ENCODE assay signal across 19 cellular contexts in the genomic region with DNA sequence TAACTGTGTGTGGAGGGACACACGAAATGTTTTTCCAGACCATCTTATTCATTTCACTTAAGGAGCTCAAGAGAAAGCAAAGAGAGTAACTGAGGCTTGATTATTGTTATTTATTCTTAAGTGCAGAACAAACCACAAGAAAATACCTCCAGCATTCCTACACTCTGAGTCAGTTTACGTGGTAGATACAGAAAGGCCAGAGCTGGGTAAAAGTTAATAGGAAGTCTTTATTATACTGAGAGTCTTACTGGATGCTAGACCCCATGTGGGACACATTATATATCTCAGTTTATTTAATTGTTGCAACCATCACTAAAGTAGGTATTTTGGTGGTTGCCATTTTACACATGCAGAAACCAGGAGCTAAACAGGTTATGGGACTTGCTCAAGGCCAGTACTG.
DNase-seq lines count a peak whose midpoint lies in the region; ATAC-seq and TF ChIP-seq lines count a peak whose summit lies in the region.
"Had no signal": no experiment of that assay in that cellular context is flagged by ENCODE, and none has a peak within 500 bp of the region (broad histone marks: within the 10 kb centered on the region; RNA-seq: fewer than 3 reads in every experiment).

No MANE protein-coding gene starts in this region.

- peaks cover 4% of the 10 kb centered on the region; the same call in 1 of the 3 replicates for H3K9me3 Mint-ChIP-seq in GM23338
- peaks cover 4% of the 10 kb centered on the region for H3K9me3 Mint-ChIP-seq in stimulated activated effector memory CD8-positive, alpha-beta T cell treated with anti-CD3 and anti-CD28 coated beads, Interleukin-12 subunit alpha, Interleukin-12 subunit beta, amount 100 ng/mL, for 72 hours

- no peak overlapping the region for H3K9ac ChIP-seq in fibroblast of lung (ENCODE audit: insufficient read depth, low read length)

- H2AFZ ChIP-seq in GM23338, result peak overlapping the region; percentile 24; the same call in 1 of the 2 replicates
- H2AFZ ChIP-seq in fibroblast of lung (ENCODE audit: low read length), result no peak overlapping the region

- TF ChIP-seq CTCF in GM23338 (conservative IDR thresholded peaks at IDR 0.05; ENCODE audit: low read depth in 2 of 2) (no peak), RWPE2 (IDR thresholded peaks at IDR 0.05; ENCODE audit: poor library complexity, severe bottlenecking) (no peak), fibroblast of lung (conservative IDR thresholded peaks at IDR 0.05 in 1 of 2, IDR thresholded peaks at IDR 0.05 in 1 of 2; ENCODE audit: low read depth in 1 of 2, low read length in 2 of 2) (no peak), retinal pigment epithelial cell (conservative IDR thresholded peaks at IDR 0.05; ENCODE audit: low read depth, low read length) (no peak)

- no peak overlapping the region for H3K4me3 Mint-ChIP-seq in GM23338
- H3K4me3 Mint-ChIP-seq in stimulated activated effector memory CD8-positive, alpha-beta T cell treated with anti-CD3 and anti-CD28 coated beads, Interleukin-12 subunit alpha, Interleukin-12 subunit beta, amount 100 ng/mL, for 72 hours, result no peak overlapping the region
- H3K4me3 Mint-ChIP-seq: activated B cell treated with CpG ODN at 0.5 μM for 24 hours; stimulated activated naive B cell treated with anti-CD40 and anti-IgM and Interleukin-4, amounts not matched to agents 10 μg/mL and 1 μg/mL and 100 μg/mL, for 72 hours; T-helper 1 cell treated with Interleukin-12 subunit alpha and Interleukin-12 subunit beta and Interleukin-4 antibody, amounts not matched to agents 30 μg/mL and 1 μg/mL, for 36 hours had no signal

- no peaks in the 10 kb centered on the region for H3K36me3 Mint-ChIP-seq in GM23338 (ENCODE audit: low read depth)
- H3K36me3 Mint-ChIP-seq in stimulated activated effector memory CD8-positive, alpha-beta T cell treated with anti-CD3 and anti-CD28 coated beads, Interleukin-12 subunit alpha, Interleukin-12 subunit beta, amount 100 ng/mL, for 72 hours, result no peaks in the 10 kb centered on the region

- DNase-seq in GM23338 (ENCODE audit: low spot score), result no peak
- DNase-seq in RWPE2 (ENCODE audit: low spot score), result no peak
- DNase-seq in fibroblast of lung (ENCODE audit: low read depth in 2 of 2), result peak; percentile 51 to 88
- peak; percentile 79 for DNase-seq in retinal pigment epithelial cell (ENCODE audit: low read depth)
- no peak for DNase-seq in stimulated activated effector memory CD8-positive, alpha-beta T cell treated with anti-CD3 and anti-CD28 coated beads, Interleukin-12 subunit alpha, Interleukin-12 subunit beta, amount 100 ng/mL, for 72 hours (ENCODE audit: low spot score in 2 of 2)
- no peak for DNase-seq in NCI-H2107 (lab: John Stamatoyannopoulos, UW)
- no peak for DNase-seq in activated T-cell treated with anti-CD3 and anti-CD28 coated beads for 4 hours
- DNase-seq: activated B cell treated with CpG ODN at 0.5 μM for 24 hours; activated effector memory CD4-positive, alpha-beta T cell treated with Interleukin-2 at 50 U/mL for 16 hours; dorsolateral prefrontal cortex; esophagus squamous epithelium; pancreas; RPMI8226; stimulated activated naive B cell treated with anti-CD40 and anti-IgM and Interleukin-4, amounts not matched to agents 10 μg/mL and 1 μg/mL and 100 μg/mL, for 72 hours had no signal

- H3K27me3 Mint-ChIP-seq in GM23338 (ENCODE audit: insufficient read depth, low read depth, poor library complexity), result no peaks in the 10 kb centered on the region
- H3K27me3 Mint-ChIP-seq: stimulated activated naive B cell treated with anti-CD40 and anti-IgM and Interleukin-4, amounts not matched to agents 10 μg/mL and 1 μg/mL and 100 μg/mL, for 72 hours had no signal

- H3K36me3 ChIP-seq in GM23338 (ENCODE audit: insufficient read depth) (no peaks in the 10 kb centered on the region), RWPE2 (ENCODE audit: low read depth) (no peaks in the 10 kb centered on the region), fibroblast of lung (ENCODE audit: control insufficient read depth, insufficient read depth, low read length) (no peaks in the 10 kb centered on the region)
- H3K36me3 ChIP-seq: ascending aorta, esophagus squamous epithelium, pancreas had no signal

- H3K79me2 ChIP-seq in GM23338 (replicated peaks; ENCODE audit: insufficient read depth) (no peaks in the 10 kb centered on the region), fibroblast of lung (ENCODE audit: control insufficient read depth, insufficient read depth, low read length) (no peaks in the 10 kb centered on the region)

- H3K4me1 Mint-ChIP-seq in GM23338, result no peaks in the 10 kb centered on the region
- H3K4me1 Mint-ChIP-seq in stimulated activated effector memory CD8-positive, alpha-beta T cell treated with anti-CD3 and anti-CD28 coated beads, Interleukin-12 subunit alpha, Interleukin-12 subunit beta, amount 100 ng/mL, for 72 hours, result no peaks in the 10 kb centered on the region
- H3K4me1 Mint-ChIP-seq: activated B cell treated with CpG ODN at 0.5 μM for 24 hours; stimulated activated naive B cell treated with anti-CD40 and anti-IgM and Interleukin-4, amounts not matched to agents 10 μg/mL and 1 μg/mL and 100 μg/mL, for 72 hours had no signal

- H3K9me2 ChIP-seq in GM23338 (ENCODE audit: insufficient read depth), result no peaks in the 10 kb centered on the region; the same call in 1 of the 2 replicates

- H3K4me1 ChIP-seq in GM23338 (ENCODE audit: insufficient read depth), result no peaks in the 10 kb centered on the region
- H3K4me1 ChIP-seq in RWPE2 (ENCODE audit: insufficient read depth, poor library complexity, severe bottlenecking), result no peaks in the 10 kb centered on the region
- no peaks in the 10 kb centered on the region for H3K4me1 ChIP-seq in fibroblast of lung (ENCODE audit: control insufficient read depth, extremely low read depth, insufficient read depth, low read length)
- H3K4me1 ChIP-seq: ascending aorta, esophagus squamous epithelium, pancreas had no signal

- ATAC-seq in GM23338, result no peak
- peak; percentile 81 for ATAC-seq in RWPE2 (ENCODE audit: low read depth)
- no peak for ATAC-seq in stimulated activated effector memory CD8-positive, alpha-beta T cell treated with anti-CD3 and anti-CD28 coated beads, Interleukin-12 subunit alpha, Interleukin-12 subunit beta, amount 100 ng/mL, for 72 hours
- no peak for ATAC-seq in GM18498 (IDR thresholded peaks at IDR 0.05; ENCODE audit: unreplicated experiment)
- ATAC-seq: left lobe of liver; pancreas; stimulated activated naive B cell treated with anti-CD40 and anti-IgM and Interleukin-4, amounts not matched to agents 10 μg/mL and 1 μg/mL and 100 μg/mL, for 72 hours had no signal

- H3K4me3 ChIP-seq in GM23338 (no peak overlapping the region), RWPE2 (ENCODE audit: severe bottlenecking) (no peak overlapping the region), fibroblast of lung (replicated peaks in 1 of 4; ENCODE audit: control extremely low read depth in 1 of 4, insufficient read depth in 1 of 4, low read depth in 3 of 4, low read length in 4 of 4) (no peak overlapping the region), retinal pigment epithelial cell (ENCODE audit: low read length) (no peak overlapping the region)
- H3K4me3 ChIP-seq: ascending aorta, dorsolateral prefrontal cortex, esophagus squamous epithelium, pancreas had no signal

- H3K9me3 ChIP-seq in RWPE2 (ENCODE audit: severe bottlenecking) (no peaks in the 10 kb centered on the region), fibroblast of lung (ENCODE audit: control insufficient read depth, insufficient read depth, low read depth, low read length) (no peaks in the 10 kb centered on the region)
- H3K9me3 ChIP-seq: ascending aorta, esophagus squamous epithelium, pancreas had no signal

- H3K27me3 ChIP-seq in GM23338 (ENCODE audit: insufficient read depth) (no peaks in the 10 kb centered on the region), RWPE2 (ENCODE audit: insufficient read depth, poor library complexity, severe bottlenecking) (no peaks in the 10 kb centered on the region), fibroblast of lung (ENCODE audit: control insufficient read depth, insufficient read depth, low read length) (no peaks in the 10 kb centered on the region)
- H3K27me3 ChIP-seq: ascending aorta, dorsolateral prefrontal cortex, esophagus squamous epithelium, pancreas had no signal

- no peaks in the 10 kb centered on the region for H3F3A ChIP-seq in GM23338 (replicated peaks; ENCODE audit: low read depth)

- no peaks in the 10 kb centered on the region for H4K20me1 ChIP-seq in GM23338 (replicated peaks; ENCODE audit: insufficient read depth)
- no peaks in the 10 kb centered on the region for H4K20me1 ChIP-seq in fibroblast of lung (ENCODE audit: control insufficient read depth, extremely low read depth, insufficient read depth, low read length)

- H3K27ac ChIP-seq in GM23338 (ENCODE audit: low read depth) (no peak overlapping the region), RWPE2 (ENCODE audit: poor library complexity, severe bottlenecking) (no peak overlapping the region), fibroblast of lung (ENCODE audit: insufficient read depth, low read length) (no peak overlapping the region)
- H3K27ac ChIP-seq: ascending aorta, C4-2B, dorsolateral prefrontal cortex, esophagus squamous epithelium, pancreas had no signal

- H3K4me2 ChIP-seq in GM23338 (no peak overlapping the region), fibroblast of lung (ENCODE audit: extremely low read depth, insufficient read depth, low read length) (no peak overlapping the region)

- H3K27ac Mint-ChIP-seq in GM23338, result no peak overlapping the region
- H3K27ac Mint-ChIP-seq in stimulated activated effector memory CD8-positive, alpha-beta T cell treated with anti-CD3 and anti-CD28 coated beads, Interleukin-12 subunit alpha, Interleukin-12 subunit beta, amount 100 ng/mL, for 72 hours, result no peak overlapping the region
- H3K27ac Mint-ChIP-seq: activated B cell treated with CpG ODN at 0.5 μM for 24 hours; stimulated activated naive B cell treated with anti-CD40 and anti-IgM and Interleukin-4, amounts not matched to agents 10 μg/mL and 1 μg/mL and 100 μg/mL, for 72 hours; T-helper 1 cell treated with Interleukin-12 subunit alpha and Interleukin-12 subunit beta and Interleukin-4 antibody, amounts not matched to agents 30 μg/mL and 1 μg/mL, for 36 hours had no signal

TF ChIP-seq in GM23338, 12 proteins besides CTCF, POLR2A, EP300 and RAD21 (continues in another document):
- no peak for TF ChIP-seq ZNF114 (CRISPR knock-in tag; IDR thresholded peaks at IDR 0.05)

Comparison
In these comparisons a context has a peak if more than half of its experiments do, and no peak if none do; other contexts are left out.
1. DNase-seq: peak in fibroblast of lung (2 of 2) and retinal pigment epithelial cell (single experiment); none in GM23338 (single experiment), RWPE2 (single experiment), stimulated activated effector memory CD8-positive, alpha-beta T cell treated with anti-CD3 and anti-CD28 coated beads, Interleukin-12 subunit alpha, Interleukin-12 subunit beta, amount 100 ng/mL, for 72 hours (0 of 2), NCI-H2107 (single experiment) and activated T-cell treated with anti-CD3 and anti-CD28 coated beads for 4 hours (single experiment).